Comparison of ENCODE assay signal across 1 cellular context in genomic region chr12:51863363-51863920, GRCh38.
TF ChIP-seq lines count a peak whose summit lies in the region.

No MANE protein-coding gene starts in this region.

TF ChIP-seq in HepG2, 621 proteins besides CTCF, POLR2A, EP300 and RAD21:
- no peak for TF ChIP-seq ZNF614 (CRISPR knock-in tag; IDR thresholded peaks at IDR 0.05; ENCODE audit: borderline replicate concordance)
- TF ChIP-seq HNF4A (CRISPR knock-in tag; IDR thresholded peaks at IDR 0.05), result 0 out of 2 replicates have a peak, but pooled peaks have one; percentile 30
- 0 out of 2 replicates have a peak, but pooled peaks have one; percentile 16 for TF ChIP-seq HNRNPL (IDR thresholded peaks at IDR 0.05; ENCODE audit: low read depth, low read length)
- TF ChIP-seq GFI1 (CRISPR knock-in tag; IDR thresholded peaks at IDR 0.05; ENCODE audit: borderline replicate concordance), result no peak
- 0 out of 4 replicates have a peak, but pooled peaks of 1 of the 2 experiments have one; percentile 39 for TF ChIP-seq NR2F1 (CRISPR knock-in tag; IDR thresholded peaks at IDR 0.05)
- TF ChIP-seq ZNF547 (CRISPR knock-in tag; IDR thresholded peaks at IDR 0.05), result no peak
- no peak for TF ChIP-seq LCORL (IDR thresholded peaks at IDR 0.05)
- peak; percentile 22 for TF ChIP-seq LCORL (CRISPR knock-in tag; IDR thresholded peaks at IDR 0.05)
- TF ChIP-seq MXD1 (CRISPR knock-in tag; IDR thresholded peaks at IDR 0.05), result no peak
- 0 out of 2 replicates have a peak, but pooled peaks have one; percentile 7 for TF ChIP-seq ZBTB7B (CRISPR knock-in tag; IDR thresholded peaks at IDR 0.05)
- TF ChIP-seq CENPT (CRISPR knock-in tag; IDR thresholded peaks at IDR 0.05; ENCODE audit: low read depth), result no peak
- TF ChIP-seq ZNF18 (CRISPR knock-in tag; IDR thresholded peaks at IDR 0.05; ENCODE audit: insufficient replicate concordance), result no peak
- no peak for TF ChIP-seq EZH2 (conservative IDR thresholded peaks at IDR 0.05; ENCODE audit: low read depth, low read length)
- TF ChIP-seq NR2F6 (IDR thresholded peaks at IDR 0.05), result peak; percentile 21; the same call in 1 of the 2 replicates
- peak; percentile 41 for TF ChIP-seq NR2F6 (CRISPR knock-in tag; IDR thresholded peaks at IDR 0.05)
- TF ChIP-seq KLF6 (CRISPR knock-in tag; IDR thresholded peaks at IDR 0.05), result no peak
- TF ChIP-seq ZNF512 (CRISPR knock-in tag; IDR thresholded peaks at IDR 0.05), result no peak
- no peak for TF ChIP-seq SATB2 (CRISPR knock-in tag; IDR thresholded peaks at IDR 0.05)
- TF ChIP-seq PHB2 (IDR thresholded peaks at IDR 0.05; ENCODE audit: partially characterized antibody), result no peak
- TF ChIP-seq ZNF446 (CRISPR knock-in tag; IDR thresholded peaks at IDR 0.05), result no peak
- TF ChIP-seq NPAS2 (CRISPR knock-in tag; IDR thresholded peaks at IDR 0.05; ENCODE audit: borderline replicate concordance), result no peak
TF ChIP-seq in HepG2: peak in this region for 6.
